Comparison of ENCODE assay signal across 12 cellular contexts in genomic region chr20:45372241-45372640, GRCh38. TPM values are rescaled to one million over a fixed set of nuclear protein-coding genes. Genes with fewer than 3 reads are reported as not detected.
DNase-seq lines count a peak whose midpoint lies in the region; ATAC-seq lines count a peak whose summit lies in the region.
"Had no signal": no experiment of that assay in that cellular context is flagged by ENCODE, and none has a peak within 500 bp of the region (broad histone marks: within the 10 kb centered on the region; RNA-seq: fewer than 3 reads in every experiment).

No MANE protein-coding gene starts in this region.

- DNase-seq in activated CD8-positive, alpha-beta memory T cell treated with anti-CD3 and anti-CD28 coated beads for 24 hours, result peak; percentile 47
- no peak for DNase-seq in activated CD8-positive, alpha-beta memory T cell treated with anti-CD3 and anti-CD28 coated beads, Interleukin-2, amount 50 U/mL, for 48 hours
- DNase-seq in activated T-helper 2 cell treated with anti-CD3 and anti-CD28 coated beads, Interferon-gamma antibody, Interleukin-2, Interleukin-4, amounts not matched to agents 10 μg/mL and 5 μg/mL and 100 μg/mL, durations not matched to agents 14 hours and 24 hours and 36 hours (ENCODE audit: low spot score), result no peak
- DNase-seq in memory B cell (ENCODE audit: low spot score in 2 of 2), result no peak
- no peak for DNase-seq in stimulated activated naive CD8-positive, alpha-beta T cell treated with anti-CD3 and anti-CD28 coated beads, Interleukin-15, amount 100 ng/mL, for 72 hours
- DNase-seq in SW480 (ENCODE audit: low spot score), result no peak
- DNase-seq in NCI-H82 (lab: John Stamatoyannopoulos, UW), result no peak
- DNase-seq in stimulated activated CD4-positive, alpha-beta T cell treated with anti-CD3 and anti-CD28 coated beads, Interleukin-2, amount 100 ng/mL, for 48 hours, result no peak
- DNase-seq: activated gamma-delta T cell treated with Interleukin-2 at 50 U/mL for 16 hours, kidney, NCI-H146 had no signal

- H3K36me3 Mint-ChIP-seq in activated T-helper 2 cell treated with anti-CD3 and anti-CD28 coated beads, Interferon-gamma antibody, Interleukin-2, Interleukin-4, amounts not matched to agents 10 μg/mL and 5 μg/mL and 100 μg/mL, durations not matched to agents 14 hours and 24 hours and 36 hours (ENCODE audit: low read depth), result peaks cover 19% of the 10 kb centered on the region
- H3K36me3 Mint-ChIP-seq in memory B cell, result peaks cover 4% of the 10 kb centered on the region

- ATAC-seq in memory B cell (ENCODE audit: low read depth), result no peak
- no peak for ATAC-seq in stimulated activated naive CD8-positive, alpha-beta T cell treated with anti-CD3 and anti-CD28 coated beads, Interleukin-15, amount 100 ng/mL, for 72 hours

- no peaks in the 10 kb centered on the region for H3K9me3 Mint-ChIP-seq in activated T-helper 2 cell treated with anti-CD3 and anti-CD28 coated beads, Interferon-gamma antibody, Interleukin-2, Interleukin-4, amounts not matched to agents 10 μg/mL and 5 μg/mL and 100 μg/mL, durations not matched to agents 14 hours and 24 hours and 36 hours
- no peaks in the 10 kb centered on the region for H3K9me3 Mint-ChIP-seq in memory B cell
- no peaks in the 10 kb centered on the region for H3K9me3 Mint-ChIP-seq in stimulated activated naive CD8-positive, alpha-beta T cell treated with anti-CD3 and anti-CD28 coated beads, Interleukin-15, amount 100 ng/mL, for 72 hours

- H3K4me3 Mint-ChIP-seq in activated T-helper 2 cell treated with anti-CD3 and anti-CD28 coated beads, Interferon-gamma antibody, Interleukin-2, Interleukin-4, amounts not matched to agents 10 μg/mL and 5 μg/mL and 100 μg/mL, durations not matched to agents 14 hours and 24 hours and 36 hours (ENCODE audit: low read depth), result peak overlapping the region; percentile 57
- H3K4me3 Mint-ChIP-seq in memory B cell, result peak overlapping the region; percentile 52
- peak overlapping the region; percentile 48 to 84 for H3K4me3 Mint-ChIP-seq in stimulated activated naive CD8-positive, alpha-beta T cell treated with anti-CD3 and anti-CD28 coated beads, Interleukin-15, amount 100 ng/mL, for 72 hours

- H3K27me3 Mint-ChIP-seq in activated T-helper 2 cell treated with anti-CD3 and anti-CD28 coated beads, Interferon-gamma antibody, Interleukin-2, Interleukin-4, amounts not matched to agents 10 μg/mL and 5 μg/mL and 100 μg/mL, durations not matched to agents 14 hours and 24 hours and 36 hours (ENCODE audit: low read depth), result no peaks in the 10 kb centered on the region
- H3K27me3 Mint-ChIP-seq in memory B cell, result peaks cover 2% of the 10 kb centered on the region
- H3K27me3 Mint-ChIP-seq in stimulated activated naive CD8-positive, alpha-beta T cell treated with anti-CD3 and anti-CD28 coated beads, Interleukin-15, amount 100 ng/mL, for 72 hours, result no peaks in the 10 kb centered on the region

- peaks cover 27% of the 10 kb centered on the region for H3K4me1 Mint-ChIP-seq in activated T-helper 2 cell treated with anti-CD3 and anti-CD28 coated beads, Interferon-gamma antibody, Interleukin-2, Interleukin-4, amounts not matched to agents 10 μg/mL and 5 μg/mL and 100 μg/mL, durations not matched to agents 14 hours and 24 hours and 36 hours (ENCODE audit: low read depth)
- peaks cover 32% of the 10 kb centered on the region for H3K4me1 Mint-ChIP-seq in memory B cell
- peaks cover 51% of the 10 kb centered on the region for H3K4me1 Mint-ChIP-seq in stimulated activated naive CD8-positive, alpha-beta T cell treated with anti-CD3 and anti-CD28 coated beads, Interleukin-15, amount 100 ng/mL, for 72 hours

- H3K27ac Mint-ChIP-seq in activated T-helper 2 cell treated with anti-CD3 and anti-CD28 coated beads, Interferon-gamma antibody, Interleukin-2, Interleukin-4, amounts not matched to agents 10 μg/mL and 5 μg/mL and 100 μg/mL, durations not matched to agents 14 hours and 24 hours and 36 hours, result no peak overlapping the region
- no peak overlapping the region for H3K27ac Mint-ChIP-seq in memory B cell
- no peak overlapping the region for H3K27ac Mint-ChIP-seq in stimulated activated naive CD8-positive, alpha-beta T cell treated with anti-CD3 and anti-CD28 coated beads, Interleukin-15, amount 100 ng/mL, for 72 hours

- intact Hi-C loops in activated T-helper 2 cell treated with anti-CD3 and anti-CD28 coated beads, Interferon-gamma antibody, Interleukin-2, Interleukin-4, amounts not matched to agents 10 μg/mL and 5 μg/mL and 100 μg/mL, durations not matched to agents 14 hours and 24 hours and 36 hours (cut with micrococcal nuclease), result loop anchor here (2.0 kb wide), 1 partner anchor 45 kb away; the partner anchor contains the start of gene PIGT

RNA-seq across cellular contexts. Expression of gene TP53TG5, which starts 5.9 kb away (rescaled TPM):
- total RNA-seq in activated T-helper 2 cell treated with anti-CD3 and anti-CD28 coated beads, Interferon-gamma antibody, Interleukin-2, Interleukin-4, amounts not matched to agents 10 μg/mL and 5 μg/mL and 100 μg/mL, durations not matched to agents 14 hours and 24 hours and 36 hours, result not detected in 2 replicates
- total RNA-seq: frontal cortex, kidney had no signal

RNA-seq across cellular contexts. Expression of gene SYS1, which starts 9.3 kb away (rescaled TPM):
- total RNA-seq in activated T-helper 2 cell treated with anti-CD3 and anti-CD28 coated beads, Interferon-gamma antibody, Interleukin-2, Interleukin-4, amounts not matched to agents 10 μg/mL and 5 μg/mL and 100 μg/mL, durations not matched to agents 14 hours and 24 hours and 36 hours, result 16.8 and 20.1 TPM in 2 replicates

RNA-seq across cellular contexts. Expression of gene SDC4, which starts 24.0 kb away (rescaled TPM):
- 133 and 136 TPM in 2 replicates for total RNA-seq in activated T-helper 2 cell treated with anti-CD3 and anti-CD28 coated beads, Interferon-gamma antibody, Interleukin-2, Interleukin-4, amounts not matched to agents 10 μg/mL and 5 μg/mL and 100 μg/mL, durations not matched to agents 14 hours and 24 hours and 36 hours

RNA-seq across cellular contexts. Expression of gene DBNDD2, which starts 35.8 kb away (rescaled TPM):
- 12.3 and 12.8 TPM in 2 replicates for total RNA-seq in activated T-helper 2 cell treated with anti-CD3 and anti-CD28 coated beads, Interferon-gamma antibody, Interleukin-2, Interleukin-4, amounts not matched to agents 10 μg/mL and 5 μg/mL and 100 μg/mL, durations not matched to agents 14 hours and 24 hours and 36 hours

RNA-seq across cellular contexts. Expression of gene PIGT, which starts 43.7 kb away (rescaled TPM):
- total RNA-seq in activated T-helper 2 cell treated with anti-CD3 and anti-CD28 coated beads, Interferon-gamma antibody, Interleukin-2, Interleukin-4, amounts not matched to agents 10 μg/mL and 5 μg/mL and 100 μg/mL, durations not matched to agents 14 hours and 24 hours and 36 hours, result 72.5 and 72.7 TPM in 2 replicates
